13 cellular contexts compared by ENCODE assay signal in the genomic region with DNA sequence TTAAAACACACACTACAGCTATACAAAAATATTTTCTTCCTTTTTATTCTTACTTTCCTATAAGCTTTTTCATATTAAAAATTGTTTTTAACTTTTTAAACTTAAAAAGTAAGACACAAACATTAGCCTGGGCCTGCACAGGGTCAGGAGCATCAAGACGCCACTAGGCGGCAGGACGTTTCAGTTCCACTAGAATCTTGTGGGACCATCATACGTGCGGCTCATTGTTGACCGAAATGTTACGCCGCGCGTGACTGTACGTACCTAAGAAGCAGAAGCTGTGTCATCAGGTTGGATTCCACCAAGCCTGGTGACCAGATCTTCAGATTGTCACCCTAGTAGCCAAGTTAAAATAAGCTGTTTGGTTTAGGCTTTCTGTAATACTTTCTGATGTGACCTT. TPM values are rescaled to one million over a fixed set of nuclear protein-coding genes. Genes with fewer than 3 reads are reported as not detected.
DNase-seq lines count a peak whose midpoint lies in the region; ATAC-seq, FAIRE-seq and TF ChIP-seq lines count a peak whose summit lies in the region.
"Had no signal": no experiment of that assay in that cellular context is flagged by ENCODE, and none has a peak within 500 bp of the region (broad histone marks: within the 10 kb centered on the region; RNA-seq: fewer than 3 reads in every experiment).

No MANE protein-coding gene starts in this region.

- FAIRE-seq in K562 (lab: Jason Lieb, UNC) (peak; percentile 23), pancreas (lab: Jason Lieb, UNC) (no peak), RCC 7860 (lab: Jason Lieb, UNC) (no peak)

- H3K36me3 ChIP-seq in K562 (ENCODE audit: control insufficient read depth, insufficient read depth, low read length) (peaks cover 84% of the 10 kb centered on the region), neural progenitor cell (no peaks in the 10 kb centered on the region), pancreas (no peaks in the 10 kb centered on the region)

- H3K4me2 ChIP-seq in K562 (ENCODE audit: insufficient read depth, low read length) (no peak overlapping the region), neural progenitor cell (no peak overlapping the region)

- H3K4me3 ChIP-seq in K562 (no peak overlapping the region), neural progenitor cell (no peak overlapping the region), pancreas (no peak overlapping the region)
- H3K4me3 ChIP-seq: dorsolateral prefrontal cortex had no signal

- no peaks in the 10 kb centered on the region for H3K9me1 ChIP-seq in K562 (ENCODE audit: control insufficient read depth, insufficient read depth, low read length)

- peak; percentile 76 for ATAC-seq in K562
- no peak for ATAC-seq in omental fat pad (ENCODE audit: low FRiP score)
- ATAC-seq in pancreas = no peak

- H3K27ac Mint-ChIP-seq in CD14-positive monocyte (no peak overlapping the region), HFFc6 (no peak overlapping the region), neural progenitor cell (no peak overlapping the region)

- H3K4me1 ChIP-seq in K562 (replicated peaks in 1 of 2; ENCODE audit: control insufficient read depth in 2 of 2, insufficient read depth in 2 of 2, low read length in 2 of 2) = peaks cover 0 to 9% of the 10 kb centered on the region in 2 experiments; a peak in 3 of 5 replicates
- H3K4me1 ChIP-seq in neural progenitor cell = peaks cover 21% of the 10 kb centered on the region
- no peaks in the 10 kb centered on the region for H3K4me1 ChIP-seq in pancreas

- H3K4me3 Mint-ChIP-seq in CD14-positive monocyte (no peak overlapping the region), HFFc6 (no peak overlapping the region), neural progenitor cell (no peak overlapping the region)

- TF ChIP-seq EP300 in K562 (IDR thresholded peaks at IDR 0.05; ENCODE audit: low read length) = no peak

- H3K4me1 Mint-ChIP-seq in CD14-positive monocyte (peaks cover 42% of the 10 kb centered on the region), HFFc6 (ENCODE audit: low read depth) (peaks cover 31% of the 10 kb centered on the region), neural progenitor cell (peaks cover 30% of the 10 kb centered on the region)

- no peaks in the 10 kb centered on the region for H3K9me3 Mint-ChIP-seq in CD14-positive monocyte
- H3K9me3 Mint-ChIP-seq in HFFc6 = no peaks in the 10 kb centered on the region
- H3K9me3 Mint-ChIP-seq in neural progenitor cell = no peaks in the 10 kb centered on the region

- WGBS in K562 (ENCODE audit: insufficient coverage, low coverage, missing lambda C conversion rate) = 93% methylated on average over 11 of the region's 11 CpGs
- WGBS in pancreas, 2 donors = 96 to 97% methylated on average over 11 of the region's 11 CpGs

- H2AFZ ChIP-seq in K562 (ENCODE audit: low read depth, low read length) = no peak overlapping the region
- H2AFZ ChIP-seq in neural progenitor cell (replicated peaks) = no peak overlapping the region

- no peaks in the 10 kb centered on the region for H3K27me3 ChIP-seq in K562 (ENCODE audit: control insufficient read depth in 2 of 2, insufficient read depth in 2 of 2, low read length in 2 of 2)
- no peaks in the 10 kb centered on the region for H3K27me3 ChIP-seq in neural progenitor cell
- no peaks in the 10 kb centered on the region for H3K27me3 ChIP-seq in pancreas
- H3K27me3 ChIP-seq: dorsolateral prefrontal cortex had no signal

- POLR2A ChIA-PET in K562 (lab: Yijun Ruan, JAX) = interaction anchor here (0.8 to 1.2 kb wide), 2 partner anchors 15 to 22 kb away, joined by 3 read pairs; no protein-coding TSS in a partner anchor

- in situ Hi-C loops in K562 (cut with MboI) = no loop called here

- CTCF ChIA-PET in K562 (lab: Yijun Ruan, JAX; ENCODE audit: low intra/inter-chr PET ratio) = interaction anchor here (0.6 to 0.7 kb wide), 2 partner anchors 229 to 381 kb away, joined by 3 to 4 read pairs; no protein-coding TSS in a partner anchor

- H3K27me3 Mint-ChIP-seq in CD14-positive monocyte (ENCODE audit: low read depth in 3 of 3) = no peaks in the 10 kb centered on the region
- peaks cover 4% of the 10 kb centered on the region for H3K27me3 Mint-ChIP-seq in HFFc6 (ENCODE audit: insufficient read depth)
- no peaks in the 10 kb centered on the region for H3K27me3 Mint-ChIP-seq in neural progenitor cell (ENCODE audit: insufficient read depth, low read depth)

- H3K36me3 Mint-ChIP-seq in CD14-positive monocyte = peaks cover 24 to 38% of the 10 kb centered on the region in 2 donors
- peaks cover 7% of the 10 kb centered on the region for H3K36me3 Mint-ChIP-seq in HFFc6 (ENCODE audit: low read depth)
- H3K36me3 Mint-ChIP-seq in neural progenitor cell = peaks cover 21% of the 10 kb centered on the region

- BruUV-seq in K562 (replicated peaks; lab: Mats Ljungman, UMichigan) = no TSS peak

- DNase-seq in CD14-positive monocyte (ENCODE audit: low spot score) (no peak), HFFc6 (no peak), K562 (ENCODE audit: extremely low read depth in 1 of 4, low spot score in 3 of 4) (peak in 2 of 4 experiments; percentile 37 to 39), neural progenitor cell (ENCODE audit: low spot score) (no peak), omental fat pad (ENCODE audit: low spot score) (no peak), pancreas (no peak), RCC 7860 (ENCODE audit: low spot score) (no peak), posterior vena cava (ENCODE audit: low spot score) (no peak)
- DNase-seq: dorsolateral prefrontal cortex, midbrain, NCI-H1436 treated with DMSO at 0.1 percent for 48 hours, NCI-H82, T-helper 1 cell had no signal

- H3K27ac ChIP-seq in K562 (ENCODE audit: extremely low read depth, low read depth, low read length) = no peak overlapping the region
- no peak overlapping the region for H3K27ac ChIP-seq in neural progenitor cell
- no peak overlapping the region for H3K27ac ChIP-seq in pancreas
- H3K27ac ChIP-seq: dorsolateral prefrontal cortex had no signal

- H3K79me2 ChIP-seq in K562 (ENCODE audit: control insufficient read depth, insufficient read depth, low read length) (peaks cover 94% of the 10 kb centered on the region), neural progenitor cell (ENCODE audit: low read depth) (peaks cover 99% of the 10 kb centered on the region)

- TF ChIP-seq RAD21 in K562 (CRISPR knock-in tag; conservative IDR thresholded peaks at IDR 0.05 in 1 of 2, IDR thresholded peaks at IDR 0.05 in 1 of 2) = no peak

- intact Hi-C loops in CD14-positive monocyte (cut with micrococcal nuclease) (no loop called here), K562 (cut with micrococcal nuclease) (no loop called here), pancreas (cut with DNase I) (no loop called here), posterior vena cava (cut with DNase I) (no loop called here)

- H3K9ac ChIP-seq in K562 (ENCODE audit: insufficient read depth in 1 of 2, low read depth in 2 of 2, low read length in 2 of 2) (no peak overlapping the region), neural progenitor cell (no peak overlapping the region)

- peaks cover 10% of the 10 kb centered on the region for H3F3A ChIP-seq in neural progenitor cell (ENCODE audit: low read depth)

- TF ChIP-seq CTCF in CD14-positive monocyte (IDR thresholded peaks at IDR 0.05) (peak; percentile 22), HFFc6 (IDR thresholded peaks at IDR 0.05) (peak; percentile 67), K562 (IDR thresholded peaks at IDR 0.05 in 2 of 3, conservative IDR thresholded peaks at IDR 0.05 in 1 of 3; ENCODE audit: insufficient read depth in 2 of 3, low read depth in 1 of 3, low read length in 3 of 3) (peak; percentile 40 to 55 (median 45)), neural progenitor cell (IDR thresholded peaks at IDR 0.05) (peak; percentile 43), omental fat pad (IDR thresholded peaks at IDR 0.05) (no peak), pancreas (IDR thresholded peaks at IDR 0.05) (no peak)

- H3K9me3 ChIP-seq in K562 (replicated peaks; ENCODE audit: control insufficient read depth, insufficient read depth, low read depth, low read length) (no peaks in the 10 kb centered on the region), neural progenitor cell (ENCODE audit: low read depth) (no peaks in the 10 kb centered on the region), pancreas (no peaks in the 10 kb centered on the region)

- H4K20me1 ChIP-seq in K562 (replicated peaks; ENCODE audit: control insufficient read depth, insufficient read depth, low read length) (peaks cover 10% of the 10 kb centered on the region), neural progenitor cell (ENCODE audit: low read depth) (peaks cover 86% of the 10 kb centered on the region)

- TF ChIP-seq POLR2A in K562 (conservative IDR thresholded peaks at IDR 0.05) = no peak

RNA-seq across cellular contexts. Expression of a gene that starts 47.1 kb away (rescaled TPM):
- polyA plus RNA-seq in CD14-positive monocyte = 100 to 1,000 TPM in 1 of 2 donors, 10 to 100 TPM in 1; 90.9 to 115 TPM
- total RNA-seq in HFFc6 (2021; fragmentation: NEBNext Ultra II Directional; extraction: Animal tissue kit (Norgen Biotek cat#: 25700)) = 100 to 1,000 TPM in 2 of 6 experiments, 10 to 100 TPM in 4; 83.2 to 106 (median 92.3) TPM
- 154 and 338 TPM in 2 replicates for total RNA-seq in K562 (2011; cell fraction: chromatin; rRNA removed; ENCODE audit: low replicate concordance)
- total RNA-seq in K562 (2011; cell fraction: nucleolus; rRNA removed) = 84.7 and 99.0 TPM in 2 replicates
- total RNA-seq in K562 (2011; cell fraction: nucleoplasm; rRNA removed) = 165 and 228 TPM in 2 replicates
- total RNA-seq in K562 (2014; rRNA removed) = 78.1 and 96.9 TPM in 2 replicates
- 116 and 129 TPM in 2 replicates for total RNA-seq in K562 (2014; rRNA removed; fragmentation: Illumina TruSeq; extraction: Trizol)
- total RNA-seq in K562 (2015; rRNA removed; fragmentation: Illumina TruSeq; extraction: Trizol) = 113 and 121 TPM in 2 replicates
- total RNA-seq in K562 (2021) = 166 and 171 TPM in 2 replicates
- polyA plus RNA-seq in K562 (2011; rRNA removed) = 130 and 174 TPM in 2 replicates
- polyA plus RNA-seq in K562 (2011; cell fraction: cytosol; rRNA removed) = 147 and 220 TPM in 2 replicates
- polyA plus RNA-seq in K562 (2011; cell fraction: nucleus; rRNA removed) = 170 and 240 TPM in 2 replicates
- polyA plus RNA-seq in K562 (2012) = 98.9 and 130 TPM in 2 replicates
- 161 and 197 TPM in 2 replicates for polyA plus RNA-seq in K562 (2014; fragmentation: Illumina TruSeq; extraction: Trizol)
- polyA plus RNA-seq in K562 (2014; fragmentation: Nextera tagmentation; extraction: Ambion mirVana) = 10 to 100 TPM; 61.7 to 61.9 TPM
- 87.2 and 93.2 TPM in 2 replicates for polyA plus RNA-seq in K562 (2014; rRNA removed)
- polyA minus RNA-seq in K562 (2011; rRNA and poly(A)+ RNA removed) = 228 and 275 TPM in 2 replicates
- 118 and 134 TPM in 2 replicates for polyA minus RNA-seq in K562 (2011; cell fraction: cytosol; rRNA and poly(A)+ RNA removed)
- 62.6 and 87.9 TPM in 2 replicates for polyA minus RNA-seq in K562 (2011; cell fraction: nucleus; rRNA and poly(A)+ RNA removed)
- 117 and 130 TPM in 2 replicates for total RNA-seq in neural progenitor cell (ENCODE audit: low replicate concordance)
- total RNA-seq in omental fat pad = 10 to 100 TPM; 44.6 to 89.6 (median 55.9) TPM
- 10 to 100 TPM; 22.8 to 40.6 (median 31.5) TPM for total RNA-seq in pancreas
- 10 to 100 TPM; 11.4 to 18.2 TPM for polyA plus RNA-seq in pancreas
- total RNA-seq in posterior vena cava = 10 to 100 TPM; 64.3 to 68.1 TPM

Comparison
In these comparisons a context has a peak if more than half of its experiments do, and no peak if none do; other contexts are left out.
1. CTCF ChIP-seq: peak in CD14-positive monocyte (single experiment), HFFc6 (single experiment), K562 (3 of 3) and neural progenitor cell (single experiment); none in omental fat pad (0 of 3) and pancreas (0 of 4).